29 cellular contexts compared by ENCODE assay signal in the genomic region with DNA sequence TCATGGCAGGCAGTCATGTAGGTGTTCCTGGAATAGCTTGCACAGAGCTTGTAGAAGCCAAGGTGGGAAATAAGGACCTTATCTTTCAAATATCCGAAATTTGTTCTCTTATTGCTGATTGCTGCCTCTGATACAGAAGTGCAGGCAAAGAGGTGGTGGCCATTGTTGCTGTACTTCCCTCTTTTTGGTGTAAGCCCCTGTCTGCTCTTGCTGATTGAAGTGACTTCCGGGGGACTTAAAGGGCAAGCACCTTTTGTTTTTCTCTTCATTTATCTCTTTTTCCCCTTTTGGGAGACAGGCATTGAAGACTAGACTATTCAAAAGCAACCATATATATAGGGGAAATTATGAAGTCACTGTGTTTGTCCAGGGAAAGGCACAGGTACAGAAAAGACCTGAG.
"Had no signal": no experiment of that assay in that cellular context is flagged by ENCODE, and none has a peak within 500 bp of the region (broad histone marks: within the 10 kb centered on the region; RNA-seq: fewer than 3 reads in every experiment).

No MANE protein-coding gene starts in this region.

- H3K27me3 ChIP-seq: colonic mucosa, gastrocnemius medialis, ovary, spleen, tibial nerve, upper lobe of left lung had no signal

- H3K27ac Mint-ChIP-seq: dendritic cell treated with granulocyte-macrophage colony-stimulating factor and Interleukin-4, amounts not matched to agents 40 ng/mL and 50 ng/mL, for 4 days; endodermal cell; naive thymus-derived CD8-positive, alpha-beta T cell; nephron progenitor cell; stimulated activated naive B cell treated with anti-CD40 and anti-IgM and Interleukin-4, amounts not matched to agents 10 μg/mL and 1 μg/mL and 100 μg/mL, for 72 hours; stimulated activated naive CD8-positive, alpha-beta T cell treated with anti-CD3 and anti-CD28 coated beads, Interleukin-15, Interleukin-2, amounts not matched to agents 100 ng/mL and 50 ng/mL, for 24 hours had no signal

- H3K27me3 Mint-ChIP-seq: dendritic cell treated with granulocyte-macrophage colony-stimulating factor and Interleukin-4, amounts not matched to agents 40 ng/mL and 50 ng/mL, for 4 days; naive thymus-derived CD8-positive, alpha-beta T cell; stimulated activated naive B cell treated with anti-CD40 and anti-IgM and Interleukin-4, amounts not matched to agents 10 μg/mL and 1 μg/mL and 100 μg/mL, for 72 hours; stimulated activated naive CD8-positive, alpha-beta T cell treated with anti-CD3 and anti-CD28 coated beads, Interleukin-15, Interleukin-2, amounts not matched to agents 100 ng/mL and 50 ng/mL, for 24 hours had no signal

- H3K4me1 Mint-ChIP-seq: endodermal cell; naive thymus-derived CD8-positive, alpha-beta T cell; nephron progenitor cell; stimulated activated naive B cell treated with anti-CD40 and anti-IgM and Interleukin-4, amounts not matched to agents 10 μg/mL and 1 μg/mL and 100 μg/mL, for 72 hours had no signal

- DNase-seq: colonic mucosa; effector CD8-positive, alpha-beta T cell; endodermal cell; foreskin fibroblast; gastrocnemius medialis; head of caudate nucleus; mesendoderm; naive thymus-derived CD8-positive, alpha-beta T cell; nephron progenitor cell; nucleus accumbens; ovary; posterior cingulate gyrus; psoas muscle; right cardiac atrium; spleen; stimulated activated CD4-positive, alpha-beta T cell treated with anti-CD3 and anti-CD28 coated beads, Interleukin-4, amount 100 ng/mL, for 4 hours; stimulated activated naive B cell treated with anti-CD40 and anti-IgM and Interleukin-4, amounts not matched to agents 10 μg/mL and 1 μg/mL and 100 μg/mL, for 72 hours; upper lobe of left lung had no signal

- H3K9me3 ChIP-seq: colonic mucosa, gastrocnemius medialis, ovary, psoas muscle, upper lobe of left lung had no signal

- H3K36me3 ChIP-seq: colonic mucosa, ovary, thoracic aorta, upper lobe of left lung had no signal

- H3K4me1 ChIP-seq: colonic mucosa, gastrocnemius medialis, psoas muscle, spleen, tibial nerve, upper lobe of left lung had no signal

- FAIRE-seq: keratinocyte, urothelium cell line had no signal

- H3K27ac ChIP-seq: colonic mucosa, epithelial cell of prostate, gastrocnemius medialis, ovary, psoas muscle, skin epidermis, spleen, thoracic aorta, tibial nerve, upper lobe of left lung had no signal

- H3K4me3 ChIP-seq: colonic mucosa, gastrocnemius medialis, lung, ovary, psoas muscle, skin epidermis, spleen, thoracic aorta, tibial nerve, upper lobe of left lung had no signal

- H3K4me3 Mint-ChIP-seq: dendritic cell treated with granulocyte-macrophage colony-stimulating factor and Interleukin-4, amounts not matched to agents 40 ng/mL and 50 ng/mL, for 4 days; endodermal cell; naive thymus-derived CD8-positive, alpha-beta T cell; nephron progenitor cell; stimulated activated naive B cell treated with anti-CD40 and anti-IgM and Interleukin-4, amounts not matched to agents 10 μg/mL and 1 μg/mL and 100 μg/mL, for 72 hours; stimulated activated naive CD8-positive, alpha-beta T cell treated with anti-CD3 and anti-CD28 coated beads, Interleukin-15, Interleukin-2, amounts not matched to agents 100 ng/mL and 50 ng/mL, for 24 hours had no signal

- ATAC-seq: esophagus mucosa; gastrocnemius medialis; left lobe of liver; naive thymus-derived CD8-positive, alpha-beta T cell; psoas muscle; right cardiac atrium; stimulated activated naive B cell treated with anti-CD40 and anti-IgM and Interleukin-4, amounts not matched to agents 10 μg/mL and 1 μg/mL and 100 μg/mL, for 72 hours had no signal
